Comparison of ENCODE assay signal across 15 cellular contexts in genomic region chr2:172680595-172681176, GRCh38. TPM values are rescaled to one million over a fixed set of nuclear protein-coding genes. Genes with fewer than 3 reads are reported as not detected.
DNase-seq lines count a peak whose midpoint lies in the region; TF ChIP-seq lines count a peak whose summit lies in the region.
"Had no signal": no experiment of that assay in that cellular context is flagged by ENCODE, and none has a peak within 500 bp of the region (broad histone marks: within the 10 kb centered on the region; RNA-seq: fewer than 3 reads in every experiment).

No MANE protein-coding gene starts in this region.

- peaks cover 2% of the 10 kb centered on the region for H3F3A ChIP-seq in neural progenitor cell (ENCODE audit: low read depth)

- H3K27me3 ChIP-seq in neural progenitor cell: no peaks in the 10 kb centered on the region
- H3K27me3 ChIP-seq in Peyer's patch: no peaks in the 10 kb centered on the region
- no peaks in the 10 kb centered on the region for H3K27me3 ChIP-seq in CD8-positive, alpha-beta memory T cell (ENCODE audit: insufficient read depth, low read length, poor library complexity, severe bottlenecking)

- H4K20me1 ChIP-seq in neural progenitor cell (ENCODE audit: low read depth): no peaks in the 10 kb centered on the region

- H3K27ac Mint-ChIP-seq in neural progenitor cell: no peak overlapping the region
- no peak overlapping the region for H3K27ac Mint-ChIP-seq in CD8-positive, alpha-beta memory T cell
- H3K27ac Mint-ChIP-seq: B cell had no signal

- TF ChIP-seq EP300 in Ishikawa (IDR thresholded peaks at IDR 0.05; ENCODE audit: borderline replicate concordance): no peak

- H3K4me3 ChIP-seq in fibroblast of pulmonary artery (replicated peaks; ENCODE audit: low read depth, low read length) (no peak overlapping the region), neural progenitor cell (no peak overlapping the region), Peyer's patch (no peak overlapping the region)
- H3K4me3 ChIP-seq in CD8-positive, alpha-beta memory T cell (ENCODE audit: low read length): no peak overlapping the region
- H3K4me3 ChIP-seq: GM23248 had no signal

- H2AFZ ChIP-seq in neural progenitor cell (replicated peaks): no peak overlapping the region
- H2AFZ ChIP-seq: GM23248 had no signal

- DNase-seq in NCI-H345 (lab: John Stamatoyannopoulos, UW): peak; percentile 30
- DNase-seq in fibroblast of pulmonary artery (ENCODE audit: low read depth): peak; percentile 80
- peak; percentile 18 for DNase-seq in neural progenitor cell (ENCODE audit: low spot score)
- no peak for DNase-seq in iPS-NIHi7 (ENCODE audit: extremely low spot score)
- no peak for DNase-seq in Peyer's patch
- no peak for DNase-seq in CD8-positive, alpha-beta memory T cell
- DNase-seq: CD4-positive, CD25-positive, alpha-beta regulatory T cell; GM23248; NCI-H187; NCI-H446 treated with DMSO at 0.1 percent for 48 hours; NK-92 treated with Interleukin-12 subunit alpha and Interleukin-12 subunit beta, amount 100 ng/mL, for 24 hours; RPMI8226 had no signal

- H3K4me3 Mint-ChIP-seq in neural progenitor cell: no peak overlapping the region
- H3K4me3 Mint-ChIP-seq in CD8-positive, alpha-beta memory T cell: no peak overlapping the region
- H3K4me3 Mint-ChIP-seq: B cell; CD4-positive, CD25-positive, alpha-beta regulatory T cell; IgD-negative memory B cell had no signal

- no peak overlapping the region for H3K9ac ChIP-seq in neural progenitor cell
- H3K9ac ChIP-seq: GM23248 had no signal

- no peak overlapping the region for H3K4me2 ChIP-seq in neural progenitor cell

- H3K9me3 Mint-ChIP-seq in neural progenitor cell: peaks cover 15% of the 10 kb centered on the region
- H3K9me3 Mint-ChIP-seq in CD8-positive, alpha-beta memory T cell: peaks cover 0 to 5% (median 2%) of the 10 kb centered on the region in 5 donors

- no peaks in the 10 kb centered on the region for H3K79me2 ChIP-seq in neural progenitor cell (ENCODE audit: low read depth)

- CTCF ChIA-PET in CD8-positive, alpha-beta memory T cell (lab: Charles Lee): no interaction called here

- no peak for TF ChIP-seq RAD21 in Ishikawa (IDR thresholded peaks at IDR 0.05; ENCODE audit: low read depth)

- H3K4me1 ChIP-seq in neural progenitor cell: no peaks in the 10 kb centered on the region
- no peaks in the 10 kb centered on the region for H3K4me1 ChIP-seq in Peyer's patch
- H3K4me1 ChIP-seq in CD8-positive, alpha-beta memory T cell (ENCODE audit: insufficient read depth, low read length): no peaks in the 10 kb centered on the region

- H3K36me3 Mint-ChIP-seq in neural progenitor cell: no peaks in the 10 kb centered on the region
- H3K36me3 Mint-ChIP-seq in CD8-positive, alpha-beta memory T cell: peaks cover 0 to 14% (median 7%) of the 10 kb centered on the region in 3 donors

- no peaks in the 10 kb centered on the region for H3K27me3 Mint-ChIP-seq in neural progenitor cell (ENCODE audit: insufficient read depth, low read depth)
- peaks cover 5 to 6% of the 10 kb centered on the region in 2 donors for H3K27me3 Mint-ChIP-seq in CD8-positive, alpha-beta memory T cell
- H3K27me3 Mint-ChIP-seq: IgD-negative memory B cell had no signal

- H3K9me3 ChIP-seq in neural progenitor cell (ENCODE audit: low read depth): no peaks in the 10 kb centered on the region
- H3K9me3 ChIP-seq in Peyer's patch: peaks cover 0 to 3% (median 0%) of the 10 kb centered on the region in 4 donors
- no peaks in the 10 kb centered on the region for H3K9me3 ChIP-seq in CD8-positive, alpha-beta memory T cell (ENCODE audit: low read length)

- POLR2A ChIA-PET in CD8-positive, alpha-beta memory T cell (lab: Charles Lee): no interaction called here

- TF ChIP-seq CTCF in fibroblast of pulmonary artery (IDR thresholded peaks at IDR 0.05; ENCODE audit: low read length, missing control alignments) (no peak), neural progenitor cell (IDR thresholded peaks at IDR 0.05) (no peak), Peyer's patch (IDR thresholded peaks at IDR 0.05) (no peak)

- TF ChIP-seq POLR2A in Peyer's patch (IDR thresholded peaks at IDR 0.05): no peak

- H3K4me1 Mint-ChIP-seq in neural progenitor cell: no peaks in the 10 kb centered on the region
- no peaks in the 10 kb centered on the region for H3K4me1 Mint-ChIP-seq in CD8-positive, alpha-beta memory T cell
- H3K4me1 Mint-ChIP-seq: B cell; CD4-positive, CD25-positive, alpha-beta regulatory T cell; IgD-negative memory B cell had no signal

- no peaks in the 10 kb centered on the region for H3K36me3 ChIP-seq in neural progenitor cell
- peaks cover 0 to 2% (median 0%) of the 10 kb centered on the region in 3 donors for H3K36me3 ChIP-seq in Peyer's patch
- H3K36me3 ChIP-seq in CD8-positive, alpha-beta memory T cell (ENCODE audit: insufficient read depth, low read length): no peaks in the 10 kb centered on the region

- no peak overlapping the region for H3K27ac ChIP-seq in neural progenitor cell
- H3K27ac ChIP-seq in Peyer's patch: no peak overlapping the region
- no peak overlapping the region for H3K27ac ChIP-seq in CD8-positive, alpha-beta memory T cell (ENCODE audit: low read depth, low read length)
- H3K27ac ChIP-seq: GM23248 had no signal

TF ChIP-seq in Ishikawa, 13 proteins besides CTCF, POLR2A, EP300 and RAD21:
- TF ChIP-seq NFIC (IDR thresholded peaks at IDR 0.05): peak; percentile 61
- TF ChIP-seq YY1 (IDR thresholded peaks at IDR 0.05; ENCODE audit: low read depth): no peak

RNA-seq across cellular contexts. Expression of gene RAPGEF4, which starts 55.0 kb away (rescaled TPM):
- total RNA-seq in neural progenitor cell (ENCODE audit: low replicate concordance): 1.1 and 1.8 TPM in 2 replicates
- 10 to 100 TPM in 1 of 4 donors, 1 to 10 TPM in 3; 2.8 to 73.4 (median 6.9) TPM for total RNA-seq in Peyer's patch
- not detected for total RNA-seq in CD8-positive, alpha-beta memory T cell
- polyA plus RNA-seq in CD8-positive, alpha-beta memory T cell: not detected
- polyA plus RNA-seq: CD4-positive, CD25-positive, alpha-beta regulatory T cell; GM23248; IgD-negative memory B cell had no signal

Comparison
In these comparisons a context has a peak if more than half of its experiments do, and no peak if none do; other contexts are left out.
1. DNase-seq: peak in NCI-H345 (single experiment), fibroblast of pulmonary artery (single experiment) and neural progenitor cell (single experiment); none in iPS-NIHi7 (single experiment), Peyer's patch (0 of 3) and CD8-positive, alpha-beta memory T cell (0 of 5).